In the genomic region with DNA sequence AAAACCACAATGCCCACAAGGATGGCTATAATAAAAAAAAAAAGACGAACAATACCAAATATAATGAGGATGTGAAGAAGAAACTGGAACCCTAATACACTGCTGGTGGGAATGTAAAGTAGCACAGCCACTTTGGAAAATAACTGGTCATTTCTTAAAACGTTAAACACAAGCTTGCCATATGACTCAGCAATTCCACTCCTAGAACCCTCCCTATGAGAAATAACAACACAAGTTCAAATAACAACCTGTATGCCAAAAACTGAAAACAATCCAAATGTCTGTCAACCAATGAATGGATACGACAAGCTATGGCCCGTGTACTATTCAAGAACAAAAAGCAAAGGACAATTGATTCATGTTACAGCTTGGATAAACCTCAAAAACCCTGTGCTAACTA, we compare ENCODE assay signal across 11 cellular contexts. TPM values are rescaled to one million over a fixed set of nuclear protein-coding genes. Genes with fewer than 3 reads are reported as not detected.
DNase-seq lines count a peak whose midpoint lies in the region; FAIRE-seq and TF ChIP-seq lines count a peak whose summit lies in the region.
"Had no signal": no experiment of that assay in that cellular context is flagged by ENCODE, and none has a peak within 500 bp of the region (broad histone marks: within the 10 kb centered on the region; RNA-seq: fewer than 3 reads in every experiment).

No MANE protein-coding gene starts in this region.

- no peaks in the 10 kb centered on the region for H3K36me3 ChIP-seq in skeletal muscle tissue (ENCODE audit: control insufficient read depth in 3 of 3, insufficient read depth in 3 of 3, low read length in 3 of 3)

- no peaks in the 10 kb centered on the region for H3K27me3 ChIP-seq in skeletal muscle tissue (ENCODE audit: control insufficient read depth in 3 of 3, insufficient read depth in 3 of 3, low read length in 3 of 3)

- no peaks in the 10 kb centered on the region for H3K9me3 ChIP-seq in skeletal muscle tissue (ENCODE audit: control insufficient read depth in 3 of 3, low read length in 3 of 3)

- H3K4me3 ChIP-seq in epithelial cell of esophagus (ENCODE audit: low read length) = no peak overlapping the region
- H3K4me3 ChIP-seq in skeletal muscle tissue (ENCODE audit: low read length in 3 of 3) = no peak overlapping the region
- H3K4me3 ChIP-seq: GM23338, skin epidermis had no signal

- no peak for TF ChIP-seq CTCF in epithelial cell of esophagus (IDR thresholded peaks at IDR 0.05; ENCODE audit: insufficient read depth, low read depth, low read length, missing control alignments)

- H3K9ac ChIP-seq in skeletal muscle tissue (ENCODE audit: low read depth in 1 of 3, low read length in 3 of 3) = no peak overlapping the region

- DNase-seq in GM18507 (ENCODE audit: extremely low spot score, insufficient read length, low read depth) (no peak), OCI-M1 (lab: John Stamatoyannopoulos, UW) (peak; percentile 37), epithelial cell of esophagus (ENCODE audit: low read depth) (peak; percentile 82), AML-193 (lab: John Stamatoyannopoulos, UW) (no peak), DMS79 (lab: John Stamatoyannopoulos, UW) (no peak)
- no peak for DNase-seq in effector CD4-positive, alpha-beta T cell
- DNase-seq: NCI-H1092 treated with DMSO at 0.1 percent for 48 hours, NCI-H82 had no signal

- H3K27ac ChIP-seq in skeletal muscle tissue (ENCODE audit: low read depth, low read length) = peak overlapping the region; percentile 43
- H3K27ac ChIP-seq: skin epidermis had no signal

- FAIRE-seq in GM18507 (lab: Jason Lieb, UNC) = peak; percentile 65

- H3K4me1 ChIP-seq in skeletal muscle tissue (ENCODE audit: control insufficient read depth in 3 of 3, insufficient read depth in 3 of 3, low read length in 3 of 3) = peaks cover 29 to 56% (median 39%) of the 10 kb centered on the region in 3 donors

RNA-seq across cellular contexts. Expression of a gene that starts 7.0 kb away (rescaled TPM):
- 38.1 TPM for total RNA-seq in skeletal muscle tissue

RNA-seq across cellular contexts. Expression of a gene that starts 35.4 kb away (rescaled TPM):
- total RNA-seq in skeletal muscle tissue = 24.0 TPM

Comparison
In these comparisons a context has a peak if more than half of its experiments do, and no peak if none do; other contexts are left out.
1. DNase-seq: peak in OCI-M1 (single experiment) and epithelial cell of esophagus (single experiment); none in GM18507 (single experiment), AML-193 (0 of 2), DMS79 (single experiment) and effector CD4-positive, alpha-beta T cell (single experiment).